ENCODE assay signal across 1 cellular context in genomic region chr19:10334340-10335148, GRCh38.
TF ChIP-seq lines count a peak whose summit lies in the region.

No MANE protein-coding gene starts in this region.

TF ChIP-seq in HepG2, 621 proteins besides CTCF, POLR2A, EP300 and RAD21 (continued from another document and continues in another):
- TF ChIP-seq ZNF18 (CRISPR knock-in tag; IDR thresholded peaks at IDR 0.05; ENCODE audit: insufficient replicate concordance) (no peak), BORCS8-MEF2B (CRISPR knock-in tag; IDR thresholded peaks at IDR 0.05) (peak; percentile 50), SAP130 (CRISPR knock-in tag; IDR thresholded peaks at IDR 0.05; ENCODE audit: low read depth) (peak; percentile 98), ZNF260 (CRISPR knock-in tag; IDR thresholded peaks at IDR 0.05; ENCODE audit: borderline replicate concordance, low read depth) (no peak), POLR2AphosphoS5 (IDR thresholded peaks at IDR 0.05; ENCODE audit: low read depth, low read length) (peak; percentile 71), CHD2 (IDR thresholded peaks at IDR 0.05; ENCODE audit: low read depth, low read length) (no peak), ZNF629 (CRISPR knock-in tag; conservative IDR thresholded peaks at IDR 0.05) (no peak), KLF9 (CRISPR knock-in tag; IDR thresholded peaks at IDR 0.05; ENCODE audit: low read depth) (0 out of 2 replicates have a peak, but pooled peaks have one; percentile 61), KLF11 (CRISPR knock-in tag; IDR thresholded peaks at IDR 0.05) (no peak), ZNF468 (CRISPR knock-in tag; IDR thresholded peaks at IDR 0.05) (no peak), NR2F2 (IDR thresholded peaks at IDR 0.05; ENCODE audit: borderline replicate concordance, low read depth) (no peak), CBFB (CRISPR knock-in tag; IDR thresholded peaks at IDR 0.05) (0 out of 2 replicates have a peak, but pooled peaks have one; percentile 12), ZNF598 (CRISPR knock-in tag; IDR thresholded peaks at IDR 0.05; ENCODE audit: borderline replicate concordance) (no peak), ZNF772 (CRISPR knock-in tag; IDR thresholded peaks at IDR 0.05) (peak; percentile 82), HDAC6 (IDR thresholded peaks at IDR 0.05; ENCODE audit: low read depth, low read length) (no peak), HOXA9 (CRISPR knock-in tag; IDR thresholded peaks at IDR 0.05; ENCODE audit: borderline replicate concordance) (no peak), JUND (CRISPR knock-in tag; IDR thresholded peaks at IDR 0.05) (no peak), MBNL3 (CRISPR knock-in tag; conservative IDR thresholded peaks at IDR 0.05) (no peak), ZMYM4 (CRISPR knock-in tag; IDR thresholded peaks at IDR 0.05) (peak; percentile 50; the same call in 1 of the 2 replicates), ZNF615 (CRISPR knock-in tag; IDR thresholded peaks at IDR 0.05; ENCODE audit: borderline replicate concordance) (no peak), ZNF543 (CRISPR knock-in tag; IDR thresholded peaks at IDR 0.05) (no peak), ZNF180 (CRISPR knock-in tag; IDR thresholded peaks at IDR 0.05; ENCODE audit: borderline replicate concordance, low read depth) (no peak), MEF2D (CRISPR knock-in tag; IDR thresholded peaks at IDR 0.05) (peak; percentile 47; the same call in 1 of the 2 replicates), MZF1 (CRISPR knock-in tag; IDR thresholded peaks at IDR 0.05; ENCODE audit: borderline replicate concordance) (no peak), ZNF672 (CRISPR knock-in tag; IDR thresholded peaks at IDR 0.05) (no peak), PRPF4 (IDR thresholded peaks at IDR 0.05; ENCODE audit: low read depth, low read length, poor library complexity, severe bottlenecking) (no peak), DMAP1 (CRISPR knock-in tag; IDR thresholded peaks at IDR 0.05) (peak; percentile 61; the same call in 1 of the 2 replicates), ZNF510 (CRISPR knock-in tag; IDR thresholded peaks at IDR 0.05; ENCODE audit: low read depth) (no peak), NFE2 (CRISPR knock-in tag; IDR thresholded peaks at IDR 0.05) (no peak), ZNF552 (CRISPR knock-in tag; IDR thresholded peaks at IDR 0.05; ENCODE audit: borderline replicate concordance) (no peak), ZSCAN22 (CRISPR knock-in tag; IDR thresholded peaks at IDR 0.05) (no peak), ZNF780A (CRISPR knock-in tag; IDR thresholded peaks at IDR 0.05) (no peak), SP140L (CRISPR knock-in tag; IDR thresholded peaks at IDR 0.05; ENCODE audit: borderline replicate concordance) (no peak), MXD3 (CRISPR knock-in tag; IDR thresholded peaks at IDR 0.05) (0 out of 2 replicates have a peak, but pooled peaks have one; percentile 41), ZBTB10 (CRISPR knock-in tag; IDR thresholded peaks at IDR 0.05; ENCODE audit: borderline replicate concordance) (no peak), ZNF841 (CRISPR knock-in tag; IDR thresholded peaks at IDR 0.05; ENCODE audit: borderline replicate concordance) (no peak), BCL6 (CRISPR knock-in tag; IDR thresholded peaks at IDR 0.05) (no peak), BCLAF1 (IDR thresholded peaks at IDR 0.05) (no peak), ELF3 (CRISPR knock-in tag; IDR thresholded peaks at IDR 0.05) (0 out of 2 replicates have a peak, but pooled peaks have one; percentile 31), HOXA5 (CRISPR knock-in tag; IDR thresholded peaks at IDR 0.05) (no peak), NCOA2 (CRISPR knock-in tag; IDR thresholded peaks at IDR 0.05) (no peak), LCORL (IDR thresholded peaks at IDR 0.05) (no peak), LCORL (CRISPR knock-in tag; IDR thresholded peaks at IDR 0.05) (peak; percentile 92), GMEB2 (CRISPR knock-in tag; IDR thresholded peaks at IDR 0.05; ENCODE audit: low read depth) (no peak), HES4 (CRISPR knock-in tag; IDR thresholded peaks at IDR 0.05; ENCODE audit: borderline replicate concordance) (no peak), ZC3H13 (CRISPR knock-in tag; IDR thresholded peaks at IDR 0.05) (peak; percentile 99), CREM (IDR thresholded peaks at IDR 0.05) (no peak; the same call in 1 of the 2 replicates), CREM (CRISPR knock-in tag; IDR thresholded peaks at IDR 0.05) (no peak), CREB1 (IDR thresholded peaks at IDR 0.05) (no peak), CREB1 (CRISPR knock-in tag; IDR thresholded peaks at IDR 0.05) (no peak), MATR3 (CRISPR knock-in tag; IDR thresholded peaks at IDR 0.05) (no peak)
- TF ChIP-seq, protein P1, sequence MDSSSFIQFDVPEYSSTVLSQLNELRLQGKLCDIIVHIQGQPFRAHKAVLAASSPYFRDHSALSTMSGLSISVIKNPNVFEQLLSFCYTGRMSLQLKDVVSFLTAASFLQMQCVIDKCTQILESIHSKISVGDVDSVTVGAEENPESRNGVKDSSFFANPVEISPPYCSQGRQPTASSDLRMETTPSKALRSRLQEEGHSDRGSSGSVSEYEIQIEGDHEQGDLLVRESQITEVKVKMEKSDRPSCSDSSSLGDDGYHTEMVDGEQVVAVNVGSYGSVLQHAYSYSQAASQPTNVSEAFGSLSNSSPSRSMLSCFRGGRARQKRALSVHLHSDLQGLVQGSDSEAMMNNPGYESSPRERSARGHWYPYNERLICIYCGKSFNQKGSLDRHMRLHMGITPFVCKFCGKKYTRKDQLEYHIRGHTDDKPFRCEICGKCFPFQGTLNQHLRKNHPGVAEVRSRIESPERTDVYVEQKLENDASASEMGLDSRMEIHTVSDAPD (CRISPR knock-in tag; IDR thresholded peaks at IDR 0.05) = peak; percentile 68; the same call in 1 of the 2 replicates
- TF ChIP-seq, protein P2, sequence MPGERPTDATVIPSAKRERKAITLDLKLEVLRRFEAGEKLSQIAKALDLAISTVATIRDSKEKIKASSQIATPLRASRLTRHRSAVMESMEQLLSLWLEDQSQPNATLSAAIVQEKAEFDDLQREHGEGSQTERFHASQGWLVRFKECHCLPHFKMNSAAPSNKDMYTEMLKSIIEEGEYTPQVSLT (CRISPR knock-in tag; IDR thresholded peaks at IDR 0.05; ENCODE audit: borderline replicate concordance, low read depth) = no peak
- TF ChIP-seq, protein P3, sequence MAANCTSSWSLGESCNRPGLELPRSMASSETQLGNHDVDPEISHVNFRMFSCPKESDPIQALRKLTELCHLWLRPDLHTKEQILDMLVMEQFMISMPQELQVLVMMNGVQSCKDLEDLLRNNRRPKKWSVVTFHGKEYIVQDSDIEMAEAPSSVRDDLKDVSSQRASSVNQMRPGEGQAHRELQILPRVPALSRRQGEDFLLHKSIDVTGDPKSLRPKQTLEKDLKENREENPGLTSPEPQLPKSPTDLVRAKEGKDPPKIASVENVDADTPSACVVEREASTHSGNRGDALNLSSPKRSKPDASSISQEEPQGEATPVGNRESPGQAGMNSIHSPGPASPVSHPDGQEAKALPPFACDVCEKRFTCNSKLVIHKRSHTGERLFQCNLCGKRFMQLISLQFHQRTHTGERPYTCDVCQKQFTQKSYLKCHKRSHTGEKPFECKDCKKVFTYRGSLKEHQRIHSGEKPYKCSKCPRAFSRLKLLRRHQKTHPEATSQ (CRISPR knock-in tag; IDR thresholded peaks at IDR 0.05; ENCODE audit: borderline replicate concordance) = no peak
- TF ChIP-seq, protein P4, sequence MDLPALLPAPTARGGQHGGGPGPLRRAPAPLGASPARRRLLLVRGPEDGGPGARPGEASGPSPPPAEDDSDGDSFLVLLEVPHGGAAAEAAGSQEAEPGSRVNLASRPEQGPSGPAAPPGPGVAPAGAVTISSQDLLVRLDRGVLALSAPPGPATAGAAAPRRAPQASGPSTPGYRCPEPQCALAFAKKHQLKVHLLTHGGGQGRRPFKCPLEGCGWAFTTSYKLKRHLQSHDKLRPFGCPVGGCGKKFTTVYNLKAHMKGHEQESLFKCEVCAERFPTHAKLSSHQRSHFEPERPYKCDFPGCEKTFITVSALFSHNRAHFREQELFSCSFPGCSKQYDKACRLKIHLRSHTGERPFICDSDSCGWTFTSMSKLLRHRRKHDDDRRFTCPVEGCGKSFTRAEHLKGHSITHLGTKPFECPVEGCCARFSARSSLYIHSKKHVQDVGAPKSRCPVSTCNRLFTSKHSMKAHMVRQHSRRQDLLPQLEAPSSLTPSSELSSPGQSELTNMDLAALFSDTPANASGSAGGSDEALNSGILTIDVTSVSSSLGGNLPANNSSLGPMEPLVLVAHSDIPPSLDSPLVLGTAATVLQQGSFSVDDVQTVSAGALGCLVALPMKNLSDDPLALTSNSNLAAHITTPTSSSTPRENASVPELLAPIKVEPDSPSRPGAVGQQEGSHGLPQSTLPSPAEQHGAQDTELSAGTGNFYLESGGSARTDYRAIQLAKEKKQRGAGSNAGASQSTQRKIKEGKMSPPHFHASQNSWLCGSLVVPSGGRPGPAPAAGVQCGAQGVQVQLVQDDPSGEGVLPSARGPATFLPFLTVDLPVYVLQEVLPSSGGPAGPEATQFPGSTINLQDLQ (CRISPR knock-in tag; IDR thresholded peaks at IDR 0.05) = no peak
- TF ChIP-seq, protein P5, sequence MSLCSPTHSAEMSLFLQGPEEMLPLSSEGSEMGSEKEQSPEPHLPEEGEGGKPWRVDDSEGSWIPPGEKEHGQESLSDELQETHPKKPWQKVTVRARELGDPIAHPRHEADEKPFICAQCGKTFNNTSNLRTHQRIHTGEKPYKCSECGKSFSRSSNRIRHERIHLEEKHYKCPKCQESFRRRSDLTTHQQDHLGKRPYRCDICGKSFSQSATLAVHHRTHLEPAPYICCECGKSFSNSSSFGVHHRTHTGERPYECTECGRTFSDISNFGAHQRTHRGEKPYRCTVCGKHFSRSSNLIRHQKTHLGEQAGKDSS (CRISPR knock-in tag; IDR thresholded peaks at IDR 0.05; ENCODE audit: borderline replicate concordance, low read depth) = no peak
